In genomic region chr5:14497276-14497675, GRCh38 we compare ENCODE assay signal across 31 cellular contexts.
"Had no signal": no experiment of that assay in that cellular context is flagged by ENCODE, and none has a peak within 500 bp of the region (broad histone marks: within the 10 kb centered on the region; RNA-seq: fewer than 3 reads in every experiment).

No MANE protein-coding gene starts in this region.

- H3K4me1 Mint-ChIP-seq: activated CD4-positive, alpha-beta T cell treated with anti-CD3 and anti-CD28 coated beads for 36 hours; WTC11 had no signal

- H3K36me3 Mint-ChIP-seq: activated naive CD4-positive, alpha-beta T cell treated with anti-CD3 and anti-CD28 coated beads, Interleukin-2, amount 50 U/mL, for 72 hours had no signal

- DNase-seq: activated CD4-positive, alpha-beta T cell treated with anti-CD3 and anti-CD28 coated beads for 36 hours; activated CD4-positive, alpha-beta T cell treated with anti-CD3 and anti-CD28 coated beads, Interleukin-2, amount 10 ng/mL, durations not matched to agents 7 days and 5 days; activated CD4-positive, alpha-beta T cell treated with anti-CD3 and anti-CD28 coated beads, Interleukin-2, amount 50 U/mL, for 48 hours; activated CD8-positive, alpha-beta T cell treated with anti-CD3 and anti-CD28 coated beads, Interleukin-2, amount 10 ng/mL, durations not matched to agents 7 days and 5 days; activated gamma-delta T cell treated with Interleukin-2 at 50 U/mL for 16 hours; activated naive CD4-positive, alpha-beta T cell treated with anti-CD3 and anti-CD28 coated beads for 36 hours; activated T-cell treated with anti-CD3 and anti-CD28 coated beads, Interleukin-2, amount 50 U/mL, for 24 hours; body of pancreas; Kasumi-1; KG1; MG63; NCI-H1092; NCI-H1417; NCI-H146; NCI-H187; NCI-H2029 treated with DMSO at 0.1 percent for 48 hours; NCI-H2107; NCI-H2171; NCI-H510A; NCI-H774; SHP77; SJCRH30; T1000 had no signal

- H3K27ac ChIP-seq: adrenal gland, body of pancreas, breast epithelium, SJCRH30, SK-N-MC had no signal

- H3K27ac Mint-ChIP-seq: activated CD4-positive, alpha-beta T cell treated with anti-CD3 and anti-CD28 coated beads for 36 hours; activated CD4-positive, alpha-beta T cell treated with anti-CD3 and anti-CD28 coated beads, Interleukin-2, amount 10 ng/mL, durations not matched to agents 7 days and 5 days; activated naive CD4-positive, alpha-beta T cell treated with anti-CD3 and anti-CD28 coated beads for 36 hours; activated naive CD4-positive, alpha-beta T cell treated with anti-CD3 and anti-CD28 coated beads, Interleukin-2, amount 50 U/mL, for 72 hours; activated T-cell treated with anti-CD3 and anti-CD28 coated beads, Interleukin-2, amount 50 U/mL, for 24 hours; activated T-helper 2 cell treated with anti-CD3 and anti-CD28 coated beads, Interferon-gamma antibody, Interleukin-2, Interleukin-4, amounts not matched to agents 10 μg/mL and 5 μg/mL and 100 μg/mL, durations not matched to agents 14 hours and 24 hours and 36 hours; WTC11 had no signal

- H3K4me1 ChIP-seq: adrenal gland, body of pancreas, breast epithelium, SJCRH30 had no signal

- H3K27me3 ChIP-seq: adrenal gland, body of pancreas, breast epithelium, MG63, SJCRH30 had no signal

- H3K27me3 Mint-ChIP-seq: activated CD4-positive, alpha-beta T cell treated with anti-CD3 and anti-CD28 coated beads for 36 hours; activated CD4-positive, alpha-beta T cell treated with anti-CD3 and anti-CD28 coated beads, Interleukin-2, amount 10 ng/mL, durations not matched to agents 7 days and 5 days; activated T-cell treated with anti-CD3 and anti-CD28 coated beads, Interleukin-2, amount 50 U/mL, for 24 hours had no signal

- H3K9me3 Mint-ChIP-seq: activated CD4-positive, alpha-beta T cell treated with anti-CD3 and anti-CD28 coated beads, Interleukin-2, amount 10 ng/mL, durations not matched to agents 7 days and 5 days; activated naive CD4-positive, alpha-beta T cell treated with anti-CD3 and anti-CD28 coated beads for 36 hours; activated naive CD4-positive, alpha-beta T cell treated with anti-CD3 and anti-CD28 coated beads, Interleukin-2, amount 50 U/mL, for 72 hours; activated T-cell treated with anti-CD3 and anti-CD28 coated beads, Interleukin-2, amount 50 U/mL, for 24 hours; activated T-helper 2 cell treated with anti-CD3 and anti-CD28 coated beads, Interferon-gamma antibody, Interleukin-2, Interleukin-4, amounts not matched to agents 10 μg/mL and 5 μg/mL and 100 μg/mL, durations not matched to agents 14 hours and 24 hours and 36 hours; WTC11 had no signal

- H3K4me3 ChIP-seq: adrenal gland, body of pancreas, breast epithelium, MG63, SJCRH30, SK-N-MC had no signal

- H3K9me3 ChIP-seq: adrenal gland, body of pancreas, breast epithelium, MG63, SJCRH30 had no signal

- H3K4me3 Mint-ChIP-seq: activated CD4-positive, alpha-beta T cell treated with anti-CD3 and anti-CD28 coated beads for 36 hours; activated CD4-positive, alpha-beta T cell treated with anti-CD3 and anti-CD28 coated beads, Interleukin-2, amount 10 ng/mL, durations not matched to agents 7 days and 5 days; activated CD8-positive, alpha-beta T cell treated with anti-CD3 and anti-CD28 coated beads, Interleukin-2, amount 10 ng/mL, durations not matched to agents 7 days and 5 days; activated naive CD4-positive, alpha-beta T cell treated with anti-CD3 and anti-CD28 coated beads for 36 hours; activated T-cell treated with anti-CD3 and anti-CD28 coated beads, Interleukin-2, amount 50 U/mL, for 24 hours; WTC11 had no signal

- ATAC-seq: activated CD4-positive, alpha-beta T cell treated with anti-CD3 and anti-CD28 coated beads for 36 hours; activated CD4-positive, CD25-positive, alpha-beta regulatory T cell treated with anti-CD3 and anti-CD28 coated beads, Interleukin-2, amount 50 U/mL, for 24 hours; activated CD8-positive, alpha-beta T cell treated with anti-CD3 and anti-CD28 coated beads, Interleukin-2, amount 10 ng/mL, durations not matched to agents 7 days and 5 days; activated naive CD4-positive, alpha-beta T cell treated with anti-CD3 and anti-CD28 coated beads, Interleukin-2, amount 50 U/mL, for 72 hours; body of pancreas; Panc1; WTC11 had no signal

- H3K36me3 ChIP-seq: breast epithelium had no signal
